Comparison of ENCODE assay signal across 12 cellular contexts in genomic region chr3:59006791-59007517, GRCh38. TPM values are rescaled to one million over a fixed set of nuclear protein-coding genes. Genes with fewer than 3 reads are reported as not detected.
DNase-seq lines count a peak whose midpoint lies in the region; ATAC-seq lines count a peak whose summit lies in the region.
"Had no signal": no experiment of that assay in that cellular context is flagged by ENCODE, and none has a peak within 500 bp of the region (broad histone marks: within the 10 kb centered on the region; RNA-seq: fewer than 3 reads in every experiment).

No MANE protein-coding gene starts in this region.

- no peak overlapping the region for H3K18ac ChIP-seq in neuronal stem cell (ENCODE audit: low read length)

- peak overlapping the region; percentile 40 for H2AK5ac ChIP-seq in neuronal stem cell (ENCODE audit: low read depth, low read length)

- peaks cover 0 to 5% (median 5%) of the 10 kb centered on the region in 5 donors for H3K9me3 Mint-ChIP-seq in CD8-positive, alpha-beta memory T cell

- no peak for ATAC-seq in HG02970 (IDR thresholded peaks at IDR 0.05; ENCODE audit: low FRiP score, unreplicated experiment)

- H3K27ac Mint-ChIP-seq in CD8-positive, alpha-beta memory T cell: no peak overlapping the region

- no peaks in the 10 kb centered on the region for H3K27me3 Mint-ChIP-seq in CD8-positive, alpha-beta memory T cell

- H3K4me2 ChIP-seq in neuronal stem cell (ENCODE audit: insufficient read depth, low read length, poor library complexity, severe bottlenecking): no peak overlapping the region

- no peaks in the 10 kb centered on the region for H3K27me3 ChIP-seq in neuronal stem cell (ENCODE audit: control insufficient read depth in 3 of 3, insufficient read depth in 3 of 3, low read depth in 1 of 3, low read length in 3 of 3)
- H3K27me3 ChIP-seq in CD8-positive, alpha-beta memory T cell (ENCODE audit: insufficient read depth, low read length, poor library complexity, severe bottlenecking): no peaks in the 10 kb centered on the region

- no peak overlapping the region for H3K23ac ChIP-seq in neuronal stem cell (ENCODE audit: low read depth, low read length, poor library complexity)

- H2AFZ ChIP-seq in neuronal stem cell (ENCODE audit: low read length): peak overlapping the region; percentile 6

- H3K4me3 Mint-ChIP-seq in CD8-positive, alpha-beta memory T cell: peak overlapping the region in 1 of 7 donors; percentile 70

- intact Hi-C loops in posterior vena cava (cut with DNase I): no loop called here

- no peak overlapping the region for H2BK120ac ChIP-seq in neuronal stem cell (ENCODE audit: low read depth, low read length)

- H3K9me3 ChIP-seq in neuronal stem cell (replicated peaks in 1 of 2; ENCODE audit: control insufficient read depth in 2 of 2, insufficient read depth in 1 of 2, low read depth in 1 of 2, low read length in 2 of 2): peaks cover 0 to 2% of the 10 kb centered on the region in 2 donors
- H3K9me3 ChIP-seq in CD8-positive, alpha-beta memory T cell (ENCODE audit: low read length): no peaks in the 10 kb centered on the region
- H3K9me3 ChIP-seq: HAP-1 had no signal

- H3K9ac ChIP-seq in neuronal stem cell (ENCODE audit: low read depth, low read length, poor library complexity): no peak overlapping the region

- H3K36me3 ChIP-seq in neuronal stem cell (replicated peaks in 1 of 2; ENCODE audit: control insufficient read depth in 2 of 2, insufficient read depth in 2 of 2, low read length in 2 of 2): no peaks in the 10 kb centered on the region
- H3K36me3 ChIP-seq in CD8-positive, alpha-beta memory T cell (ENCODE audit: insufficient read depth, low read length): no peaks in the 10 kb centered on the region
- H3K36me3 ChIP-seq: HAP-1 had no signal

- POLR2A ChIA-PET in CD8-positive, alpha-beta memory T cell (lab: Charles Lee): no interaction called here

- H4K8ac ChIP-seq in neuronal stem cell (ENCODE audit: low read depth, low read length): no peak overlapping the region

- no peak overlapping the region for H4K91ac ChIP-seq in neuronal stem cell (ENCODE audit: low read depth, low read length, poor library complexity)

- H2BK12ac ChIP-seq in neuronal stem cell (ENCODE audit: low read length): no peak overlapping the region

- no peak overlapping the region for H3K4ac ChIP-seq in neuronal stem cell (ENCODE audit: low read length)

- WGBS in neuronal stem cell (ENCODE audit: extremely low coverage in 2 of 2, insufficient read length in 2 of 2, insufficient replicate concordance in 1 of 2), 2 donors: no CpG with 5 or more reads among the region's 6 CpGs

- H3K4me1 Mint-ChIP-seq in CD8-positive, alpha-beta memory T cell: no peaks in the 10 kb centered on the region

- peaks cover 0 to 4% (median 0%) of the 10 kb centered on the region in 3 donors for H3K36me3 Mint-ChIP-seq in CD8-positive, alpha-beta memory T cell

- no peak overlapping the region for H2BK5ac ChIP-seq in neuronal stem cell (ENCODE audit: low read length)

- DNase-seq in DMS79 treated with DMSO at 0.1 percent for 48 hours (lab: John Stamatoyannopoulos, UW) (peak; percentile 10), DMS79 (lab: John Stamatoyannopoulos, UW) (no peak), RPMI7951 (ENCODE audit: low read depth) (peak; percentile 48), fibroblast of gingiva (ENCODE audit: low read depth) (peak; percentile 33), neuronal stem cell (ENCODE audit: low spot score) (no peak), posterior vena cava (ENCODE audit: low spot score) (no peak)
- DNase-seq in CD8-positive, alpha-beta memory T cell: no peak
- DNase-seq: activated CD8-positive, alpha-beta memory T cell treated with anti-CD3 and anti-CD28 coated beads, Interleukin-2, amount 50 U/mL, for 4 hours; T-helper 9 cell had no signal

- H2BK15ac ChIP-seq in neuronal stem cell (ENCODE audit: low read length): no peak overlapping the region

- no peak overlapping the region for H3K27ac ChIP-seq in neuronal stem cell (replicated peaks; ENCODE audit: low read length)
- H3K27ac ChIP-seq in CD8-positive, alpha-beta memory T cell (ENCODE audit: low read depth, low read length): no peak overlapping the region
- H3K27ac ChIP-seq: 22Rv1 had no signal

- CTCF ChIA-PET in CD8-positive, alpha-beta memory T cell (lab: Charles Lee): no interaction called here

- no peak overlapping the region for H3K14ac ChIP-seq in neuronal stem cell (ENCODE audit: low read length)

- H3K79me1 ChIP-seq in neuronal stem cell (ENCODE audit: low read depth, low read length): no peaks in the 10 kb centered on the region

- no peak overlapping the region for H3K4me3 ChIP-seq in neuronal stem cell (ENCODE audit: low read length in 2 of 2)
- H3K4me3 ChIP-seq in CD8-positive, alpha-beta memory T cell (ENCODE audit: low read length): no peak overlapping the region
- H3K4me3 ChIP-seq: HAP-1 had no signal

- no peaks in the 10 kb centered on the region for H3K4me1 ChIP-seq in neuronal stem cell (ENCODE audit: control insufficient read depth in 2 of 2, insufficient read depth in 1 of 2, low read depth in 1 of 2, low read length in 2 of 2)
- no peaks in the 10 kb centered on the region for H3K4me1 ChIP-seq in CD8-positive, alpha-beta memory T cell (ENCODE audit: insufficient read depth, low read length)
- H3K4me1 ChIP-seq: HAP-1 had no signal

RNA-seq across cellular contexts. Expression of gene CFAP20DC, which starts 42.9 kb away (rescaled TPM):
- total RNA-seq in RPMI7951 (2014; rRNA removed; shearing (Covaris generic)): 11.3 and 12.0 TPM in 2 replicates
- 4.3 TPM for polyA plus RNA-seq in neuronal stem cell (2013, experiment 1 of 2)
- 4.1 TPM for polyA plus RNA-seq in neuronal stem cell (2013, experiment 2 of 2)
- total RNA-seq in posterior vena cava: under 1 TPM in 1 of 2 donors, not detected in 1; 0.65 TPM
- 1 to 10 TPM in 1 of 2 experiments, under 1 TPM in 1; 1.00 to 1.8 TPM for total RNA-seq in CD8-positive, alpha-beta memory T cell
- polyA plus RNA-seq in CD8-positive, alpha-beta memory T cell: not detected

Comparison
In these comparisons a context has a peak if more than half of its experiments do, and no peak if none do; other contexts are left out.
1. DNase-seq: peak in DMS79 treated with DMSO at 0.1 percent for 48 hours (single experiment), RPMI7951 (single experiment) and fibroblast of gingiva (single experiment); none in DMS79 (single experiment), neuronal stem cell (single experiment), posterior vena cava (single experiment) and CD8-positive, alpha-beta memory T cell (0 of 5).